ENCODE assay signal across 28 cellular contexts in genomic region chr7:22060863-22061262, GRCh38.
"Had no signal": no experiment of that assay in that cellular context is flagged by ENCODE, and none has a peak within 500 bp of the region (broad histone marks: within the 10 kb centered on the region; RNA-seq: fewer than 3 reads in every experiment).

No MANE protein-coding gene starts in this region.

- H3K4me2 ChIP-seq: hepatocyte had no signal

- H3K36me3 ChIP-seq: colonic mucosa, esophagus muscularis mucosa, esophagus squamous epithelium, gastrocnemius medialis, gastroesophageal sphincter, heart left ventricle, heart right ventricle had no signal

- H3K4me1 ChIP-seq: colonic mucosa, esophagus muscularis mucosa, esophagus squamous epithelium, foreskin keratinocyte, gastrocnemius medialis, gastroesophageal sphincter, heart left ventricle, heart right ventricle had no signal

- DNase-seq: colonic mucosa; cortex of kidney; dermis blood vessel endothelial cell; dorsolateral prefrontal cortex; effector CD4-positive, alpha-beta T cell; effector CD8-positive, alpha-beta T cell; effector memory CD4-positive, alpha-beta T cell; effector memory CD8-positive, alpha-beta T cell; endodermal cell; erythroblast; esophagus squamous epithelium; foreskin fibroblast; foreskin keratinocyte; foreskin melanocyte; gastrocnemius medialis; glutamatergic neuron; head of caudate nucleus; heart left ventricle; heart right ventricle had no signal

- H2AFZ ChIP-seq: hepatocyte had no signal

- H3K27ac ChIP-seq: colonic mucosa, coronary artery, dorsolateral prefrontal cortex, epithelial cell of prostate, esophagus muscularis mucosa, esophagus squamous epithelium, foreskin keratinocyte, gastrocnemius medialis, gastroesophageal sphincter, heart left ventricle, heart right ventricle, hepatocyte had no signal

- H3K4me3 ChIP-seq: colonic mucosa, coronary artery, dorsolateral prefrontal cortex, esophagus muscularis mucosa, esophagus squamous epithelium, gastrocnemius medialis, gastroesophageal sphincter, heart left ventricle, heart right ventricle, hepatocyte had no signal

- H3K27me3 ChIP-seq: colonic mucosa, esophagus muscularis mucosa, gastrocnemius medialis, gastroesophageal sphincter had no signal

- ATAC-seq: effector memory CD8-positive, alpha-beta T cell; esophagus mucosa; foreskin keratinocyte; gastrocnemius medialis; gastroesophageal sphincter; heart left ventricle; heart right ventricle had no signal

- H3K9me3 ChIP-seq: colonic mucosa, esophagus muscularis mucosa, esophagus squamous epithelium, gastrocnemius medialis, gastroesophageal sphincter, heart left ventricle, heart right ventricle had no signal

- FAIRE-seq: endometrium, endothelial cell of umbilical vein, frontal cortex had no signal

- H3K79me2 ChIP-seq: hepatocyte had no signal
